1 cellular context compared by ENCODE assay signal in the genomic region with DNA sequence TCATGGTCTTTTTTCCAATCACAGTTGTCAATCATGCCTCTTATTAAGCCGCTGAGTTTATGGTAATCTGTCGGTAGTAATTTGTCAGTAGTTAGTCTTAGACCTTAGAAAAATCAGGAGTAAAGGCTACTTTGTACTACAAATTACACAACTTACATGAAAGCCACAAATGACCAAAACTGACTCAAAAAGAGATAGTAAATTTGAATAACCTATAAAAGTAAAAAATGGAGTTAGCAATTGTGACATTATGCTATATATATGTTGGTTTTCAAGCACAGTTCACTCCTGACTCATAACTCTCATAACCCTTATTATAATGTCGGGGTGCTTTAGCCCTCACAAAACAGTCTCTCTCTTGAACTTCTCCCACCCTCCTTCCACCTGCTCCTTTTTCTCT.
TF ChIP-seq lines count a peak whose summit lies in the region.

No MANE protein-coding gene starts in this region.

TF ChIP-seq in GM23338, 12 proteins besides CTCF, POLR2A, EP300 and RAD21:
- TF ChIP-seq, protein P1, sequence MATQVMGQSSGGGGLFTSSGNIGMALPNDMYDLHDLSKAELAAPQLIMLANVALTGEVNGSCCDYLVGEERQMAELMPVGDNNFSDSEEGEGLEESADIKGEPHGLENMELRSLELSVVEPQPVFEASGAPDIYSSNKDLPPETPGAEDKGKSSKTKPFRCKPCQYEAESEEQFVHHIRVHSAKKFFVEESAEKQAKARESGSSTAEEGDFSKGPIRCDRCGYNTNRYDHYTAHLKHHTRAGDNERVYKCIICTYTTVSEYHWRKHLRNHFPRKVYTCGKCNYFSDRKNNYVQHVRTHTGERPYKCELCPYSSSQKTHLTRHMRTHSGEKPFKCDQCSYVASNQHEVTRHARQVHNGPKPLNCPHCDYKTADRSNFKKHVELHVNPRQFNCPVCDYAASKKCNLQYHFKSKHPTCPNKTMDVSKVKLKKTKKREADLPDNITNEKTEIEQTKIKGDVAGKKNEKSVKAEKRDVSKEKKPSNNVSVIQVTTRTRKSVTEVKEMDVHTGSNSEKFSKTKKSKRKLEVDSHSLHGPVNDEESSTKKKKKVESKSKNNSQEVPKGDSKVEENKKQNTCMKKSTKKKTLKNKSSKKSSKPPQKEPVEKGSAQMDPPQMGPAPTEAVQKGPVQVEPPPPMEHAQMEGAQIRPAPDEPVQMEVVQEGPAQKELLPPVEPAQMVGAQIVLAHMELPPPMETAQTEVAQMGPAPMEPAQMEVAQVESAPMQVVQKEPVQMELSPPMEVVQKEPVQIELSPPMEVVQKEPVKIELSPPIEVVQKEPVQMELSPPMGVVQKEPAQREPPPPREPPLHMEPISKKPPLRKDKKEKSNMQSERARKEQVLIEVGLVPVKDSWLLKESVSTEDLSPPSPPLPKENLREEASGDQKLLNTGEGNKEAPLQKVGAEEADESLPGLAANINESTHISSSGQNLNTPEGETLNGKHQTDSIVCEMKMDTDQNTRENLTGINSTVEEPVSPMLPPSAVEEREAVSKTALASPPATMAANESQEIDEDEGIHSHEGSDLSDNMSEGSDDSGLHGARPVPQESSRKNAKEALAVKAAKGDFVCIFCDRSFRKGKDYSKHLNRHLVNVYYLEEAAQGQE (IDR thresholded peaks at IDR 0.05; ENCODE audit: unreplicated experiment) = no peak
- TF ChIP-seq, protein P2, sequence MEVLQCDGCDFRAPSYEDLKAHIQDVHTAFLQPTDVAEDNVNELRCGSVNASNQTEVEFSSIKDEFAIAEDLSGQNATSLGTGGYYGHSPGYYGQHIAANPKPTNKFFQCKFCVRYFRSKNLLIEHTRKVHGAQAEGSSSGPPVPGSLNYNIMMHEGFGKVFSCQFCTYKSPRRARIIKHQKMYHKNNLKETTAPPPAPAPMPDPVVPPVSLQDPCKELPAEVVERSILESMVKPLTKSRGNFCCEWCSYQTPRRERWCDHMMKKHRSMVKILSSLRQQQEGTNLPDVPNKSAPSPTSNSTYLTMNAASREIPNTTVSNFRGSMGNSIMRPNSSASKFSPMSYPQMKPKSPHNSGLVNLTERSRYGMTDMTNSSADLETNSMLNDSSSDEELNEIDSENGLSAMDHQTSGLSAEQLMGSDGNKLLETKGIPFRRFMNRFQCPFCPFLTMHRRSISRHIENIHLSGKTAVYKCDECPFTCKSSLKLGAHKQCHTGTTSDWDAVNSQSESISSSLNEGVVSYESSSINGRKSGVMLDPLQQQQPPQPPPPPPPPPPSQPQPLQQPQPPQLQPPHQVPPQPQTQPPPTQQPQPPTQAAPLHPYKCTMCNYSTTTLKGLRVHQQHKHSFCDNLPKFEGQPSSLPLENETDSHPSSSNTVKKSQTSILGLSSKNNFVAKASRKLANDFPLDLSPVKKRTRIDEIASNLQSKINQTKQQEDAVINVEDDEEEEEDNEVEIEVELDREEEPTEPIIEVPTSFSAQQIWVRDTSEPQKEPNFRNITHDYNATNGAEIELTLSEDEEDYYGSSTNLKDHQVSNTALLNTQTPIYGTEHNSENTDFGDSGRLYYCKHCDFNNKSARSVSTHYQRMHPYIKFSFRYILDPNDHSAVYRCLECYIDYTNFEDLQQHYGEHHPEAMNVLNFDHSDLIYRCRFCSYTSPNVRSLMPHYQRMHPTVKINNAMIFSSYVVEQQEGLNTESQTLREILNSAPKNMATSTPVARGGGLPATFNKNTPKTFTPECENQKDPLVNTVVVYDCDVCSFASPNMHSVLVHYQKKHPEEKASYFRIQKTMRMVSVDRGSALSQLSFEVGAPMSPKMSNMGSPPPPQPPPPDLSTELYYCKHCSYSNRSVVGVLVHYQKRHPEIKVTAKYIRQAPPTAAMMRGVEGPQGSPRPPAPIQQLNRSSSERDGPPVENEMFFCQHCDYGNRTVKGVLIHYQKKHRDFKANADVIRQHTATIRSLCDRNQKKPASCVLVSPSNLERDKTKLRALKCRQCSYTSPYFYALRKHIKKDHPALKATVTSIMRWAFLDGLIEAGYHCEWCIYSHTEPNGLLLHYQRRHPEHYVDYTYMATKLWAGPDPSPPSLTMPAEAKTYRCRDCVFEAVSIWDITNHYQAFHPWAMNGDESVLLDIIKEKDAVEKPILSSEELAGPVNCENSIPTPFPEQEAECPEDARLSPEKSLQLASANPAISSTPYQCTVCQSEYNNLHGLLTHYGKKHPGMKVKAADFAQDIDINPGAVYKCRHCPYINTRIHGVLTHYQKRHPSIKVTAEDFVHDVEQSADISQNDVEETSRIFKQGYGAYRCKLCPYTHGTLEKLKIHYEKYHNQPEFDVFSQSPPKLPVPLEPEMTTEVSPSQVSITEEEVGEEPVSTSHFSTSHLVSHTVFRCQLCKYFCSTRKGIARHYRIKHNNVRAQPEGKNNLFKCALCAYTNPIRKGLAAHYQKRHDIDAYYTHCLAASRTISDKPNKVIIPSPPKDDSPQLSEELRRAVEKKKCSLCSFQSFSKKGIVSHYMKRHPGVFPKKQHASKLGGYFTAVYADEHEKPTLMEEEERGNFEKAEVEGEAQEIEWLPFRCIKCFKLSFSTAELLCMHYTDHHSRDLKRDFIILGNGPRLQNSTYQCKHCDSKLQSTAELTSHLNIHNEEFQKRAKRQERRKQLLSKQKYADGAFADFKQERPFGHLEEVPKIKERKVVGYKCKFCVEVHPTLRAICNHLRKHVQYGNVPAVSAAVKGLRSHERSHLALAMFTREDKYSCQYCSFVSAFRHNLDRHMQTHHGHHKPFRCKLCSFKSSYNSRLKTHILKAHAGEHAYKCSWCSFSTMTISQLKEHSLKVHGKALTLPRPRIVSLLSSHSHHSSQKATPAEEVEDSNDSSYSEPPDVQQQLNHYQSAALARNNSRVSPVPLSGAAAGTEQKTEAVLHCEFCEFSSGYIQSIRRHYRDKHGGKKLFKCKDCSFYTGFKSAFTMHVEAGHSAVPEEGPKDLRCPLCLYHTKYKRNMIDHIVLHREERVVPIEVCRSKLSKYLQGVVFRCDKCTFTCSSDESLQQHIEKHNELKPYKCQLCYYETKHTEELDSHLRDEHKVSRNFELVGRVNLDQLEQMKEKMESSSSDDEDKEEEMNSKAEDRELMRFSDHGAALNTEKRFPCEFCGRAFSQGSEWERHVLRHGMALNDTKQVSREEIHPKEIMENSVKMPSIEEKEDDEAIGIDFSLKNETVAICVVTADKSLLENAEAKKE (CRISPR knock-in tag; IDR thresholded peaks at IDR 0.05) = no peak
- TF ChIP-seq STAT1 (IDR thresholded peaks at IDR 0.05; ENCODE audit: unreplicated experiment) = no peak
- TF ChIP-seq EZH2 (IDR thresholded peaks at IDR 0.05; ENCODE audit: low read depth, unreplicated experiment) = no peak
- no peak for TF ChIP-seq NANOG (IDR thresholded peaks at IDR 0.05; ENCODE audit: borderline replicate concordance)
- TF ChIP-seq CREB1 (CRISPR knock-in tag; IDR thresholded peaks at IDR 0.05; ENCODE audit: low read depth) = no peak
- TF ChIP-seq, protein P3, sequence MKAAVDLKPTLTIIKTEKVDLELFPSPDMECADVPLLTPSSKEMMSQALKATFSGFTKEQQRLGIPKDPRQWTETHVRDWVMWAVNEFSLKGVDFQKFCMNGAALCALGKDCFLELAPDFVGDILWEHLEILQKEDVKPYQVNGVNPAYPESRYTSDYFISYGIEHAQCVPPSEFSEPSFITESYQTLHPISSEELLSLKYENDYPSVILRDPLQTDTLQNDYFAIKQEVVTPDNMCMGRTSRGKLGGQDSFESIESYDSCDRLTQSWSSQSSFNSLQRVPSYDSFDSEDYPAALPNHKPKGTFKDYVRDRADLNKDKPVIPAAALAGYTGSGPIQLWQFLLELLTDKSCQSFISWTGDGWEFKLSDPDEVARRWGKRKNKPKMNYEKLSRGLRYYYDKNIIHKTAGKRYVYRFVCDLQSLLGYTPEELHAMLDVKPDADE (IDR thresholded peaks at IDR 0.05) = no peak
- no peak for TF ChIP-seq EZH2phosphoT487 (IDR thresholded peaks at IDR 0.05; ENCODE audit: unreplicated experiment)
- no peak for TF ChIP-seq POLR2AphosphoS5 (IDR thresholded peaks at IDR 0.05; ENCODE audit: low read depth)
- TF ChIP-seq ZNF114 (CRISPR knock-in tag; IDR thresholded peaks at IDR 0.05) = no peak
- TF ChIP-seq JUNB (IDR thresholded peaks at IDR 0.05; ENCODE audit: unreplicated experiment) = no peak
